In the genomic region with DNA sequence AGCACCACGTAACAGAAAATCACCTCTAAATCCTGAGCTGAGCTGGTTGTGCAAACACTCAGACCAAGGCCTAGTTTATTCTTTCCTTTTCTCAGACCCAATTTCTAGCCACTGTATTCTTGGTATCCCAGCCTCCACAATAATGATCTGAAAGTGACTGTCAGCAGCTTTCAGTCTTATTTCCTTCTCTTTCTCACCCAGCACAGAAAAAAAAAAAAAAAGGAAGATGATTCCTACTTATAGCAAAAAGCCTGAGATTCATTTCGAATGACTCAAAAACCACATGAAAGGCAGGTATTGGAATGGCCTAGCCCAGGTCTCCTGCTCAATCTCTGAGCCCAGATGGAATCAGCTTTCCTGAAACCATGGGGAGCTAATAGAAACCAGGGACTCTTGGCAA, we compare ENCODE assay signal across 16 cellular contexts.
DNase-seq lines count a peak whose midpoint lies in the region; ATAC-seq, FAIRE-seq and TF ChIP-seq lines count a peak whose summit lies in the region.
"Had no signal": no experiment of that assay in that cellular context is flagged by ENCODE, and none has a peak within 500 bp of the region (broad histone marks: within the 10 kb centered on the region; RNA-seq: fewer than 3 reads in every experiment).

No MANE protein-coding gene starts in this region.

- no peak overlapping the region for H3K27ac ChIP-seq in gastroesophageal sphincter
- H3K27ac ChIP-seq: SK-N-MC had no signal

- H3K9me3 ChIP-seq in gastroesophageal sphincter: no peaks in the 10 kb centered on the region

- peaks cover 3% of the 10 kb centered on the region for H3K9me3 Mint-ChIP-seq in Calu3 (ENCODE audit: low read depth, unreplicated experiment)
- H3K9me3 Mint-ChIP-seq: activated T-helper 2 cell treated with anti-CD3 and anti-CD28 coated beads, Interferon-gamma antibody, Interleukin-2, Interleukin-4, amounts not matched to agents 10 μg/mL and 5 μg/mL and 100 μg/mL, durations not matched to agents 14 hours and 24 hours and 36 hours had no signal

- intact Hi-C loops in Calu3 (cut with micrococcal nuclease; ENCODE audit: unreplicated experiment): loop anchor here (2.0 kb wide), 1 partner anchor 17 kb away; no protein-coding TSS in a partner anchor

- FAIRE-seq in bronchial epithelial cell (lab: Jason Lieb, UNC): no peak

- TF ChIP-seq POLR2A in gastroesophageal sphincter (IDR thresholded peaks at IDR 0.05): no peak

- no peaks in the 10 kb centered on the region for H3K36me3 Mint-ChIP-seq in Calu3 (ENCODE audit: insufficient read depth, unreplicated experiment)

- H3K27ac Mint-ChIP-seq in Calu3 (ENCODE audit: unreplicated experiment): peak overlapping the region; percentile 53
- H3K27ac Mint-ChIP-seq: activated T-helper 2 cell treated with anti-CD3 and anti-CD28 coated beads, Interferon-gamma antibody, Interleukin-2, Interleukin-4, amounts not matched to agents 10 μg/mL and 5 μg/mL and 100 μg/mL, durations not matched to agents 14 hours and 24 hours and 36 hours had no signal

- CTCF ChIA-PET in Calu3 (lab: Charles Lee) (interaction anchor here (0.6 to 1.2 kb wide), 7 partner anchors 20 to 859 kb away, joined by 3 to 5 read pairs (median 3); a partner anchor contains a TSS), HEK293T (lab: Yijun Ruan, JAX) (no interaction called here)

- DNase-seq in Calu3 (peak; percentile 45), MV-4-11 (lab: John Stamatoyannopoulos, UW) (peak; percentile 33), bronchial epithelial cell (ENCODE audit: low read depth) (peak; percentile 92), left lobe of liver (ENCODE audit: low spot score) (no peak), HCEC 1CT (no peak), HEK293T (ENCODE audit: extremely low spot score) (no peak), NCI-H345 treated with DMSO at 0.1 percent for 48 hours (lab: John Stamatoyannopoulos, UW; ENCODE audit: unreplicated experiment) (no peak)
- DNase-seq: activated CD4-positive, alpha-beta T cell treated with anti-CD3 and anti-CD28 coated beads for 1 hour; cerebellar nuclear complex; IMR-90; NCI-H2081; NCI-H69; T1000 had no signal

- no peaks in the 10 kb centered on the region for H3K27me3 Mint-ChIP-seq in Calu3 (ENCODE audit: unreplicated experiment)

- H3K4me3 ChIP-seq in bronchial epithelial cell (ENCODE audit: low read depth, low read length) (no peak overlapping the region), gastroesophageal sphincter (no peak overlapping the region)
- H3K4me3 ChIP-seq: SK-N-MC had no signal

- BruUV-seq in Calu3 (replicated peaks; lab: Mats Ljungman, UMichigan): no TSS peak

- no peaks in the 10 kb centered on the region for H3K4me1 ChIP-seq in gastroesophageal sphincter

- ATAC-seq in left lobe of liver (peak; percentile 32), gastroesophageal sphincter (no peak)

- TF ChIP-seq EP300 in gastroesophageal sphincter (IDR thresholded peaks at IDR 0.05): no peak

- TF ChIP-seq CTCF in Calu3 (IDR thresholded peaks at IDR 0.05; ENCODE audit: unreplicated experiment) (no peak), bronchial epithelial cell (IDR thresholded peaks at IDR 0.05; ENCODE audit: insufficient read depth, low read length, severe bottlenecking) (no peak), gastroesophageal sphincter (IDR thresholded peaks at IDR 0.05) (no peak)

- POLR2A ChIA-PET in HEK293T (lab: Yijun Ruan, JAX): no interaction called here

- H3K27me3 ChIP-seq in bronchial epithelial cell (ENCODE audit: control insufficient read depth, insufficient read depth, low read length): no peaks in the 10 kb centered on the region
- H3K27me3 ChIP-seq in gastroesophageal sphincter: no peaks in the 10 kb centered on the region

- 33 to 75% methylated on average over 1 to 2 of the region's 2 CpGs for WGBS in gastroesophageal sphincter (ENCODE audit: low coverage in 1 of 2), 2 donors

- peaks cover 27% of the 10 kb centered on the region for H3K4me1 Mint-ChIP-seq in Calu3 (ENCODE audit: low read depth, unreplicated experiment)

- H3K36me3 ChIP-seq in bronchial epithelial cell (ENCODE audit: control insufficient read depth, insufficient read depth, low read length): no peaks in the 10 kb centered on the region
- H3K36me3 ChIP-seq in gastroesophageal sphincter: no peaks in the 10 kb centered on the region

- no peak overlapping the region for H3K4me3 Mint-ChIP-seq in Calu3 (ENCODE audit: low read depth, unreplicated experiment)

TF ChIP-seq in HEK293T, 16 proteins besides CTCF, POLR2A, EP300 and RAD21:
- TF ChIP-seq ARNT (IDR thresholded peaks at IDR 0.05): no peak
- no peak for TF ChIP-seq ZNF384 (IDR thresholded peaks at IDR 0.05)
- no peak for TF ChIP-seq ELF4 (IDR thresholded peaks at IDR 0.05)
- no peak for TF ChIP-seq CTBP1 (IDR thresholded peaks at IDR 0.05; ENCODE audit: borderline replicate concordance)
- no peak for TF ChIP-seq NFRKB (IDR thresholded peaks at IDR 0.05)
- TF ChIP-seq FOXM1 (IDR thresholded peaks at IDR 0.05; ENCODE audit: borderline replicate concordance): no peak

Comparison
In these comparisons a context has a peak if more than half of its experiments do, and no peak if none do; other contexts are left out.
1. DNase-seq: peak in Calu3 (single experiment), MV-4-11 (single experiment) and bronchial epithelial cell (single experiment); none in left lobe of liver (single experiment), HCEC 1CT (single experiment), HEK293T (single experiment) and NCI-H345 treated with DMSO at 0.1 percent for 48 hours (single experiment).